In genomic region chr16:683396-684066, GRCh38 we compare ENCODE assay signal across 8 cellular contexts. TPM values are rescaled to one million over a fixed set of nuclear protein-coding genes. Genes with fewer than 3 reads are reported as not detected.
DNase-seq lines count a peak whose midpoint lies in the region; ATAC-seq, FAIRE-seq and TF ChIP-seq lines count a peak whose summit lies in the region.

No MANE protein-coding gene starts in this region.

- H3K27me3 Mint-ChIP-seq in astrocyte (ENCODE audit: low read depth, unreplicated experiment) (no peaks in the 10 kb centered on the region), memory B cell (no peaks in the 10 kb centered on the region)

- POLR2A ChIA-PET in HEK293T (lab: Yijun Ruan, JAX): interaction anchor here (1.4 kb wide), 1 partner anchor 38 kb away, joined by 4 read pairs; the partner anchor contains the start of gene ANTKMT

- H3K9me3 ChIP-seq in astrocyte (ENCODE audit: insufficient read depth, low read depth, low read length): no peaks in the 10 kb centered on the region

- peak overlapping the region; percentile 57 for H3K4me3 ChIP-seq in astrocyte (ENCODE audit: insufficient read depth, low read depth, low read length)

- DNase-seq in HEK293T (ENCODE audit: extremely low spot score) (no peak), astrocyte (ENCODE audit: low read depth) (no peak), memory B cell (ENCODE audit: low spot score in 2 of 2) (no peak)
- DNase-seq in activated CD4-positive, CD25-positive, alpha-beta regulatory T cell (lab: John Stamatoyannopoulos, UW): no peak

- no peak for FAIRE-seq in astrocyte (lab: Jason Lieb, UNC)

- peak overlapping the region; percentile 78 for H3K4me3 Mint-ChIP-seq in astrocyte (ENCODE audit: unreplicated experiment)
- H3K4me3 Mint-ChIP-seq in memory B cell: peak overlapping the region; percentile 77

- peak overlapping the region; percentile 47 for H3K27ac Mint-ChIP-seq in astrocyte (ENCODE audit: unreplicated experiment)
- H3K27ac Mint-ChIP-seq in memory B cell: peak overlapping the region; percentile 75

- CTCF ChIA-PET in HEK293T (lab: Yijun Ruan, JAX): no interaction called here

- H2AFZ ChIP-seq in astrocyte (ENCODE audit: low read depth, low read length): no peak overlapping the region

- H3K4me1 Mint-ChIP-seq in astrocyte (ENCODE audit: low read depth, unreplicated experiment) (peaks cover 13% of the 10 kb centered on the region), memory B cell (peaks cover 9% of the 10 kb centered on the region)

- H3K27me3 ChIP-seq in astrocyte (ENCODE audit: insufficient read depth, low read length): no peaks in the 10 kb centered on the region

- H3K36me3 Mint-ChIP-seq in astrocyte (ENCODE audit: low read depth, unreplicated experiment) (peaks cover 10% of the 10 kb centered on the region), memory B cell (peaks cover 4% of the 10 kb centered on the region)

- peaks cover 64% of the 10 kb centered on the region for H3K79me2 ChIP-seq in astrocyte (ENCODE audit: insufficient read depth, low read length)

- peaks cover 3% of the 10 kb centered on the region for H3K36me3 ChIP-seq in astrocyte (ENCODE audit: insufficient read depth, low read length)

- ATAC-seq in memory B cell (ENCODE audit: low read depth): no peak
- ATAC-seq in GM19328 (IDR thresholded peaks at IDR 0.05; ENCODE audit: unreplicated experiment): no peak
- ATAC-seq in HG03342 (IDR thresholded peaks at IDR 0.05; ENCODE audit: unreplicated experiment): no peak
- no peak for ATAC-seq in GM19351 (IDR thresholded peaks at IDR 0.05; ENCODE audit: unreplicated experiment)

- H3K4me1 ChIP-seq in astrocyte (ENCODE audit: insufficient read depth, low read length): peaks cover 32% of the 10 kb centered on the region

- peak overlapping the region; percentile 88 for H3K4me2 ChIP-seq in astrocyte (ENCODE audit: low read length)

- H4K20me1 ChIP-seq in astrocyte (ENCODE audit: insufficient read depth, low read length): peaks cover 31% of the 10 kb centered on the region

- TF ChIP-seq CTCF in 22Rv1 (IDR thresholded peaks at IDR 0.05) (no peak), astrocyte (IDR thresholded peaks at IDR 0.05; ENCODE audit: insufficient read depth, low read depth, low read length) (no peak)

- peak overlapping the region; percentile 65 for H3K9ac ChIP-seq in astrocyte (ENCODE audit: low read length)

- peak overlapping the region; percentile 98 for H3K27ac ChIP-seq in 22Rv1
- peak overlapping the region; percentile 50 for H3K27ac ChIP-seq in astrocyte (ENCODE audit: low read depth, low read length)

- no peaks in the 10 kb centered on the region for H3K9me3 Mint-ChIP-seq in astrocyte (ENCODE audit: unreplicated experiment)
- H3K9me3 Mint-ChIP-seq in memory B cell: no peaks in the 10 kb centered on the region

TF ChIP-seq in HEK293T, 16 proteins besides CTCF, POLR2A, EP300 and RAD21:
- peak; percentile 33 for TF ChIP-seq L3MBTL2 (conservative IDR thresholded peaks at IDR 0.05)
- TF ChIP-seq ELF4 (IDR thresholded peaks at IDR 0.05): no peak
- TF ChIP-seq HDGF (IDR thresholded peaks at IDR 0.05; ENCODE audit: borderline replicate concordance): peak; percentile 58; the same call in 1 of the 2 replicates
TF ChIP-seq in HEK293T: peak in this region for 2.

RNA-seq across cellular contexts. Expression of gene JMJD8, which starts 0.6 kb away (rescaled TPM):
- total RNA-seq in astrocyte: 24.6 and 26.8 TPM in 2 replicates

RNA-seq across cellular contexts. Expression of gene STUB1, which starts 3.3 kb away (rescaled TPM):
- 138 and 140 TPM in 2 replicates for total RNA-seq in astrocyte

RNA-seq across cellular contexts. Expression of gene WDR24, which starts 6.7 kb away (rescaled TPM):
- 8.2 and 9.5 TPM in 2 replicates for total RNA-seq in astrocyte

RNA-seq across cellular contexts. Expression of gene RHBDL1, which starts 8.1 kb away (rescaled TPM):
- total RNA-seq in astrocyte: 4.0 and 4.9 TPM in 2 replicates

RNA-seq across cellular contexts. Expression of gene RHOT2, which starts 15.6 kb away (rescaled TPM):
- 87.3 and 93.2 TPM in 2 replicates for total RNA-seq in astrocyte
